Comparison of ENCODE assay signal across 8 cellular contexts in genomic region chr14:103847954-103848719, GRCh38. TPM values are rescaled to one million over a fixed set of nuclear protein-coding genes. Genes with fewer than 3 reads are reported as not detected.
DNase-seq lines count a peak whose midpoint lies in the region; ATAC-seq and TF ChIP-seq lines count a peak whose summit lies in the region.

No MANE protein-coding gene starts in this region.

- H3K4me1 Mint-ChIP-seq in H9, result peaks cover 11 to 14% of the 10 kb centered on the region in 2 experiments

- peak overlapping the region; percentile 73 to 84 for H3K4me3 Mint-ChIP-seq in H9

- peaks cover 55% of the 10 kb centered on the region for H3K27me3 Mint-ChIP-seq in H9 (ENCODE audit: low read depth)

- no peak for TF ChIP-seq CTCF in H9 (conservative IDR thresholded peaks at IDR 0.05)
- no peak for TF ChIP-seq CTCF in OCI-LY3 (IDR thresholded peaks at IDR 0.05; ENCODE audit: low read depth, low read length)
- TF ChIP-seq CTCF in upper lobe of right lung (IDR thresholded peaks at IDR 0.05), result no peak

- no peak overlapping the region for H3T11ph ChIP-seq in H9 (ENCODE audit: low read length)

- H3K9me3 Mint-ChIP-seq in H9, result no peaks in the 10 kb centered on the region

- peak; percentile 69 for ATAC-seq in upper lobe of right lung
- ATAC-seq in HG03565 (IDR thresholded peaks at IDR 0.05; ENCODE audit: unreplicated experiment), result no peak

- no peak overlapping the region for H4K91ac ChIP-seq in H9 (ENCODE audit: insufficient read length, low read depth, low read length)

- intact Hi-C loops in upper lobe of right lung (cut with DNase I), result no loop called here

- H4K5ac ChIP-seq in H9 (ENCODE audit: insufficient read length, low read depth, low read length), result no peak overlapping the region

- H4K8ac ChIP-seq in H9 (replicated peaks; ENCODE audit: insufficient read length, low read depth, low read length), result no peak overlapping the region

- DNase-seq in DMS 273 (lab: John Stamatoyannopoulos, UW; ENCODE audit: unreplicated experiment) (peak; percentile 82), DMS 273 treated with DMSO at 0.1 percent for 48 hours (lab: John Stamatoyannopoulos, UW) (no peak), H9 (peak; percentile 68), upper lobe of right lung (peak; percentile 76)
- DNase-seq in effector CD4-positive, alpha-beta T cell, result peak; percentile 25

- no peaks in the 10 kb centered on the region for H4K20me1 ChIP-seq in H9 (ENCODE audit: control insufficient read depth, insufficient read depth, insufficient read length)
- no peaks in the 10 kb centered on the region for H4K20me1 ChIP-seq in OCI-LY3 (ENCODE audit: insufficient read depth, low read length)

- H3K18ac ChIP-seq in H9 (ENCODE audit: insufficient read length, low read depth, low read length), result no peak overlapping the region

- H3K27ac ChIP-seq in H9 (ENCODE audit: insufficient read length, low read depth, low read length) (no peak overlapping the region), OCI-LY3 (ENCODE audit: low read length) (0 out of 2 replicates have a peak overlapping the region, but pooled peaks have one; percentile 29), mesodermal cell (ENCODE audit: low read depth, low read length, severe bottlenecking) (no peak overlapping the region), upper lobe of right lung (peak overlapping the region; percentile 72)

- no peak overlapping the region for H2BK20ac ChIP-seq in H9 (ENCODE audit: low read depth, low read length, poor library complexity, severe bottlenecking)

- H3K79me2 ChIP-seq in H9 (ENCODE audit: insufficient read depth, low read length) (no peaks in the 10 kb centered on the region), OCI-LY3 (ENCODE audit: low read length) (peaks cover 5% of the 10 kb centered on the region; the same call in 1 of the 2 replicates)

- no peaks in the 10 kb centered on the region; a peak in 1 of 7 replicates for H3K36me3 Mint-ChIP-seq in H9 (ENCODE audit: insufficient read depth in 1 of 3, low read depth in 3 of 3)

- no peak overlapping the region for H3K4ac ChIP-seq in H9 (ENCODE audit: low read depth, low read length)

- H3K14ac ChIP-seq in H9 (ENCODE audit: insufficient read depth, low read length), result no peak overlapping the region; the same call in 1 of the 2 replicates

- no CpG with 5 or more reads among the region's 76 CpGs for WGBS in H9 (ENCODE audit: extremely low coverage, insufficient read length, low lambda C conversion rate)
- WGBS in mesodermal cell (ENCODE audit: insufficient coverage in 2 of 2), 2 experiments, result 8 to 10% methylated on average over 66 to 70 of the region's 76 CpGs

- no peak overlapping the region for H2BK12ac ChIP-seq in H9 (ENCODE audit: insufficient read length, low read depth, low read length)

- no peaks in the 10 kb centered on the region for H3K79me1 ChIP-seq in H9 (ENCODE audit: insufficient read depth, low read depth, low read length, poor library complexity, severe bottlenecking)

- no peak overlapping the region for H2BK5ac ChIP-seq in H9 (ENCODE audit: insufficient read length, low read length)

- no peak overlapping the region for H3K27ac Mint-ChIP-seq in H9

- H3K27me3 ChIP-seq in H9 (ENCODE audit: insufficient read depth, low read length), result peaks cover 9% of the 10 kb centered on the region; the same call in 1 of the 2 replicates
- H3K27me3 ChIP-seq in OCI-LY3 (ENCODE audit: low read depth, low read length), result peaks cover 16% of the 10 kb centered on the region
- H3K27me3 ChIP-seq in upper lobe of right lung, result no peaks in the 10 kb centered on the region

- H3K4me3 ChIP-seq in OCI-LY3 (ENCODE audit: low read length) (peak overlapping the region; percentile 99), mesodermal cell (ENCODE audit: extremely low read depth, insufficient read depth, low read length, poor library complexity, severe bottlenecking) (peak overlapping the region; percentile 44), upper lobe of right lung (peak overlapping the region; percentile 75)

- peak overlapping the region; percentile 65 for H3K4me2 ChIP-seq in H9 (ENCODE audit: insufficient read depth, insufficient read length, low read length)
- H3K4me2 ChIP-seq in OCI-LY3 (ENCODE audit: low read length), result peak overlapping the region; percentile 92

- H3K9me3 ChIP-seq in H9 (ENCODE audit: control insufficient read depth, low read depth, low read length) (no peaks in the 10 kb centered on the region), OCI-LY3 (ENCODE audit: insufficient read depth, low read length) (no peaks in the 10 kb centered on the region), mesodermal cell (ENCODE audit: control insufficient read depth, low read length) (no peaks in the 10 kb centered on the region), upper lobe of right lung (no peaks in the 10 kb centered on the region)

- no peak overlapping the region for H3K56ac ChIP-seq in H9 (ENCODE audit: insufficient read length, low read depth, low read length)

- H2AFZ ChIP-seq in H9 (ENCODE audit: low read length), result no peak overlapping the region
- H2AFZ ChIP-seq in OCI-LY3 (ENCODE audit: low read depth, low read length), result peak overlapping the region; percentile 75; the same call in 1 of the 2 replicates

- H3K23ac ChIP-seq in H9 (ENCODE audit: insufficient read length, low read depth, low read length), result no peak overlapping the region

- no peaks in the 10 kb centered on the region for H3K4me1 ChIP-seq in H9 (ENCODE audit: insufficient read depth, low read length)
- peaks cover 11% of the 10 kb centered on the region for H3K4me1 ChIP-seq in OCI-LY3 (ENCODE audit: low read length)
- H3K4me1 ChIP-seq in mesodermal cell (ENCODE audit: control insufficient read depth, insufficient read depth, low read length, poor library complexity, severe bottlenecking), result no peaks in the 10 kb centered on the region
- H3K4me1 ChIP-seq in upper lobe of right lung, result peaks cover 17% of the 10 kb centered on the region

- H3K23me2 ChIP-seq in H9 (ENCODE audit: insufficient read length, low read depth, low read length, poor library complexity, severe bottlenecking), result peaks cover 11% of the 10 kb centered on the region

- H2BK15ac ChIP-seq in H9 (ENCODE audit: low read depth, low read length), result no peak overlapping the region

- no peaks in the 10 kb centered on the region for H3K36me3 ChIP-seq in OCI-LY3 (replicated peaks; ENCODE audit: low read depth, low read length)
- no peaks in the 10 kb centered on the region for H3K36me3 ChIP-seq in mesodermal cell (ENCODE audit: control insufficient read depth, insufficient read depth, low read length)
- no peaks in the 10 kb centered on the region for H3K36me3 ChIP-seq in upper lobe of right lung

- H2BK120ac ChIP-seq in H9 (ENCODE audit: low read depth, low read length, poor library complexity, severe bottlenecking), result no peak overlapping the region

- no peak overlapping the region for H2AK5ac ChIP-seq in H9 (ENCODE audit: insufficient read length, low read length)

- H3K9ac ChIP-seq in H9 (ENCODE audit: extremely low read depth, insufficient read length, low read length) (no peak overlapping the region), OCI-LY3 (ENCODE audit: low read length) (peak overlapping the region; percentile 71)

RNA-seq across cellular contexts. Expression of gene PPP1R13B, which starts 0.8 kb away (rescaled TPM):
- total RNA-seq in H9 (2021), result 6.0 and 8.5 TPM in 2 replicates
- 8.7 TPM for polyA plus RNA-seq in mesodermal cell (2013, experiment 1 of 2)
- polyA plus RNA-seq in mesodermal cell (2013, experiment 2 of 2), result 5.5 TPM
- total RNA-seq in upper lobe of right lung, result 78.5 TPM

Comparison
In these comparisons a context has a peak if more than half of its experiments do, and no peak if none do; other contexts are left out.
1. H3K27ac ChIP-seq: peak in OCI-LY3 (single experiment) and upper lobe of right lung (single experiment); none in H9 (single experiment) and mesodermal cell (single experiment).
2. H3K4me3 ChIP-seq: peak in every context shown above with its lines; median percentile 99 in OCI-LY3; 75 in upper lobe of right lung; 44 in mesodermal cell.